8 cellular contexts compared by ENCODE assay signal in genomic region chr6:26157838-26158580, GRCh38.
DNase-seq lines count a peak whose midpoint lies in the region; ATAC-seq, FAIRE-seq and TF ChIP-seq lines count a peak whose summit lies in the region.

No MANE protein-coding gene starts in this region.

- intact Hi-C loops in activated CD4-positive, alpha-beta T cell treated with anti-CD3 and anti-CD28 coated beads, Interleukin-2, amount 10 ng/mL, durations not matched to agents 24 days and 14 days (cut with micrococcal nuclease): loop anchor here (1.0 to 5.0 kb wide), 10 partner anchors 34 to 1734 kb away; a partner anchor contains a TSS

- peaks cover 5% of the 10 kb centered on the region for H3K9me3 Mint-ChIP-seq in activated CD4-positive, alpha-beta T cell treated with anti-CD3 and anti-CD28 coated beads, Interleukin-2, amount 10 ng/mL, durations not matched to agents 24 days and 14 days

- no peaks in the 10 kb centered on the region for H3K9me3 ChIP-seq in BE2C

- H3K36me3 Mint-ChIP-seq in activated CD4-positive, alpha-beta T cell treated with anti-CD3 and anti-CD28 coated beads, Interleukin-2, amount 10 ng/mL, durations not matched to agents 24 days and 14 days (ENCODE audit: low read depth): peaks cover 24% of the 10 kb centered on the region

- peaks cover 11% of the 10 kb centered on the region for H3K27me3 Mint-ChIP-seq in activated CD4-positive, alpha-beta T cell treated with anti-CD3 and anti-CD28 coated beads, Interleukin-2, amount 10 ng/mL, durations not matched to agents 24 days and 14 days

- peaks cover 55% of the 10 kb centered on the region for H3K4me1 Mint-ChIP-seq in activated CD4-positive, alpha-beta T cell treated with anti-CD3 and anti-CD28 coated beads, Interleukin-2, amount 10 ng/mL, durations not matched to agents 24 days and 14 days

- ATAC-seq in HG03457 (IDR thresholded peaks at IDR 0.05; ENCODE audit: unreplicated experiment): peak; percentile 52

- DNase-seq in BE2C: peak; percentile 73
- DNase-seq in GM19239 (ENCODE audit: insufficient read length, low spot score): peak; percentile 38
- peak; percentile 98 to 100 for DNase-seq in NCI-H526 (lab: John Stamatoyannopoulos, UW)
- DNase-seq in activated CD4-positive, alpha-beta T cell treated with anti-CD3 and anti-CD28 coated beads, Interleukin-2, amount 10 ng/mL, durations not matched to agents 24 days and 14 days: peak; percentile 97
- peak; percentile 97 for DNase-seq in dedifferentiated amniotic fluid mesenchymal stem cell (ENCODE audit: extremely low spot score)
- DNase-seq in left kidney (ENCODE audit: low read depth, low spot score): peak; percentile 99
- DNase-seq in stimulated activated CD4-positive, alpha-beta T cell treated with anti-CD3 and anti-CD28 coated beads, Interleukin-1b, Interleukin-23, amount 100 ng/mL, for 48 hours: peak; percentile 88

- peak overlapping the region; percentile 99 for H3K4me3 ChIP-seq in BE2C (ENCODE audit: low read depth, low read length)

- H3K4me3 Mint-ChIP-seq in activated CD4-positive, alpha-beta T cell treated with anti-CD3 and anti-CD28 coated beads, Interleukin-2, amount 10 ng/mL, durations not matched to agents 24 days and 14 days: peak overlapping the region; percentile 90

- peak; percentile 91 for FAIRE-seq in GM19239 (lab: Jason Lieb, UNC)

- no peaks in the 10 kb centered on the region for H3K27me3 ChIP-seq in BE2C

- peak overlapping the region; percentile 93 for H3K27ac Mint-ChIP-seq in activated CD4-positive, alpha-beta T cell treated with anti-CD3 and anti-CD28 coated beads, Interleukin-2, amount 10 ng/mL, durations not matched to agents 24 days and 14 days

- peaks cover 3% of the 10 kb centered on the region; the same call in 1 of the 2 replicates for H3K4me1 ChIP-seq in BE2C

- H3K36me3 ChIP-seq in BE2C: 0 out of 2 replicates have a peak, but pooled peaks cover 2% of the 10 kb centered on the region

- TF ChIP-seq CTCF in BE2C (IDR thresholded peaks at IDR 0.05; ENCODE audit: low read depth, low read length): no peak

Comparison
In these comparisons a context has a peak if more than half of its experiments do, and no peak if none do; other contexts are left out.
1. Peak in every context shown above with its lines: DNase-seq, ATAC-seq and H3K4me3 ChIP-seq.
2. DNase-seq: peak in every context shown above with its lines; median percentile 99 in NCI-H526; 99 in left kidney; 97 in activated CD4-positive, alpha-beta T cell treated with anti-CD3 and anti-CD28 coated beads, Interleukin-2, amount 10 ng/mL, durations not matched to agents 24 days and 14 days; 97 in dedifferentiated amniotic fluid mesenchymal stem cell; 88 in stimulated activated CD4-positive, alpha-beta T cell treated with anti-CD3 and anti-CD28 coated beads, Interleukin-1b, Interleukin-23, amount 100 ng/mL, for 48 hours; 73 in BE2C; 38 in GM19239.